10 cellular contexts compared by ENCODE assay signal in the genomic region with DNA sequence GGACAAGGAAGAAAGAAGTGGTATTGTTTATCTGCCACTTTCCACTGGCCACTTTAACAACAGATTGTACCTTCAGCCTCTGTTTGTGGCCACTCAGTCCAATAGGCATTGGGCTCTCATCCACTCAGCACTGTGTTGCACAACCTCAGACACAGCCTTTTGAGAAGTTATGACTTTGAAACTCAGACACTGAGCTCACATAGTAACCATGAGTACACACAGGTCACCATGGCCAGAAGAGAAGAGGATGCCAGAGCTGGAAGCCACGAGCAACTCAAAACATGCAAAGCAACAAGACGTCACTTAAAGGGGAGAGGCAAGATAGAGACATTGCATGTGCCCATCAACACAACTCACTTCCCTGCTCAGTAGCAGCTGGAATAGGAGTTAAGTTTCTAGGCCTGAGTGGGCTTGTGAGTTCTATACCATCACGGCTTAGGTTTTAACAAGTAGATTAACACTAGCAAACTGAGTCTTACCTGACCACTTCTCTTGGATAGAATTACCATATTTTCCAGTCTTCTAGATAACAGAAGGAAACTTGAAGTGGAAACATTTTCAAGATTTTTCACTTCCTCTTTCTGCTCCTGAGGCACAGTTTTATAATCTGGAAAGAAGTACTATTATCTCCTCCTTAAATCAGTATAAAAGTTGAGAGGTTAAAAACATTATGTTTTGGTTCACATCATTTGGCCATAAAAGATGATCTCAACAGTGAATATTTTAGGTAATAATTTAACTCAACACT.
DNase-seq lines count a peak whose midpoint lies in the region; FAIRE-seq and TF ChIP-seq lines count a peak whose summit lies in the region.
"Had no signal": no experiment of that assay in that cellular context is flagged by ENCODE, and none has a peak within 500 bp of the region (broad histone marks: within the 10 kb centered on the region; RNA-seq: fewer than 3 reads in every experiment).

No MANE protein-coding gene starts in this region.

- no peak for FAIRE-seq in GM12891 (lab: Jason Lieb, UNC)

- WGBS in esophagus muscularis mucosa: 56% methylated on average over 3 of the region's 3 CpGs

- no peaks in the 10 kb centered on the region for H3K9me3 ChIP-seq in esophagus muscularis mucosa
- H3K9me3 ChIP-seq: SK-N-SH had no signal

- peaks cover 0 to 9% (median 3%) of the 10 kb centered on the region in 4 donors for H3K4me1 ChIP-seq in esophagus muscularis mucosa

- DNase-seq in GM12891 (ENCODE audit: insufficient read length, low spot score): no peak
- DNase-seq in MV-4-11 (lab: John Stamatoyannopoulos, UW): peak; percentile 86
- DNase-seq in fibroblast of gingiva (ENCODE audit: low read depth): peak; percentile 73
- peak; percentile 57 for DNase-seq in skeletal muscle cell (ENCODE audit: low read depth)
- DNase-seq in SHP77 treated with DMSO at 0.1 percent for 48 hours (lab: John Stamatoyannopoulos, UW): no peak
- no peak for DNase-seq in activated CD4-positive, CD25-positive, alpha-beta regulatory T cell treated with anti-CD3 and anti-CD28 coated beads, Interleukin-2, amount 50 U/mL, for 72 hours
- DNase-seq in esophagus muscularis mucosa (ENCODE audit: extremely low spot score): no peak
- no peak for DNase-seq in NCI-H2029 (lab: John Stamatoyannopoulos, UW)
- DNase-seq: naive B cell, SK-N-SH had no signal

- no peak for TF ChIP-seq CTCF in esophagus muscularis mucosa (IDR thresholded peaks at IDR 0.05)

- no peaks in the 10 kb centered on the region for H3K27me3 ChIP-seq in esophagus muscularis mucosa

- TF ChIP-seq POLR2A in GM12891 (IDR thresholded peaks at IDR 0.05; ENCODE audit: low read depth, low read length) (no peak), esophagus muscularis mucosa (IDR thresholded peaks at IDR 0.05; ENCODE audit: low read depth) (no peak)

- intact Hi-C loops in esophagus muscularis mucosa (cut with DNase I): no loop called here

- no peaks in the 10 kb centered on the region for H3K36me3 ChIP-seq in esophagus muscularis mucosa

- TF ChIP-seq EP300 in esophagus muscularis mucosa (IDR thresholded peaks at IDR 0.05): no peak

- H3K4me3 ChIP-seq in skeletal muscle cell (ENCODE audit: low read depth, low read length) (no peak overlapping the region), esophagus muscularis mucosa (no peak overlapping the region)

- peak overlapping the region in 1 of 4 donors; percentile 21 for H3K27ac ChIP-seq in esophagus muscularis mucosa (replicated peaks in 1 of 4)

TF ChIP-seq in GM12891, 5 proteins besides CTCF, POLR2A, EP300 and RAD21:
- peak; percentile 77 for TF ChIP-seq SPI1 (IDR thresholded peaks at IDR 0.05; ENCODE audit: low read depth, low read length)
- no peak for TF ChIP-seq TAF1 (IDR thresholded peaks at IDR 0.05; ENCODE audit: low read depth, low read length)

Comparison
In these comparisons a context has a peak if more than half of its experiments do, and no peak if none do; other contexts are left out.
1. DNase-seq: peak in MV-4-11 (single experiment), fibroblast of gingiva (single experiment) and skeletal muscle cell (single experiment); none in GM12891 (single experiment), SHP77 treated with DMSO at 0.1 percent for 48 hours (single experiment), activated CD4-positive, CD25-positive, alpha-beta regulatory T cell treated with anti-CD3 and anti-CD28 coated beads, Interleukin-2, amount 50 U/mL, for 72 hours (single experiment), esophagus muscularis mucosa (single experiment) and NCI-H2029 (single experiment).